In genomic region chr10:29658984-29659769, GRCh38 we compare ENCODE assay signal across 8 cellular contexts. TPM values are rescaled to one million over a fixed set of nuclear protein-coding genes. Genes with fewer than 3 reads are reported as not detected.
A peak's percentile ranks its signal among the peaks of the same experiment; 100 is the strongest.
DNase-seq lines count a peak whose midpoint lies in the region; ATAC-seq and TF ChIP-seq lines count a peak whose summit lies in the region.

No MANE protein-coding gene starts in this region.

- H2AFZ ChIP-seq in PC-9: no peak overlapping the region

- no peaks in the 10 kb centered on the region for H3K9me2 ChIP-seq in PC-9 (ENCODE audit: insufficient read depth)

- WGBS in spleen, 5 donors: 17 to 24% (median 20%) methylated on average over 9 of the region's 9 CpGs

- no peak for TF ChIP-seq POLR2A in spleen (IDR thresholded peaks at IDR 0.05)

- peak overlapping the region; percentile 58 for H3K4me2 ChIP-seq in PC-9

- H3K27me3 ChIP-seq in PC-9 (ENCODE audit: insufficient read depth, low read depth) (no peaks in the 10 kb centered on the region), spleen (replicated peaks in 1 of 7) (no peaks in the 10 kb centered on the region)

- CTCF ChIA-PET in PC-9 (lab: Charles Lee): interaction anchor here (1.1 kb wide), 1 partner anchor 40 kb away, joined by 3 read pairs; no protein-coding TSS in a partner anchor

- ATAC-seq in HG03025 (IDR thresholded peaks at IDR 0.05; ENCODE audit: low FRiP score, unreplicated experiment) (peak; percentile 74), left ventricle myocardium superior (peak; percentile 57)

- H4K20me1 ChIP-seq in PC-9 (ENCODE audit: insufficient read depth): no peaks in the 10 kb centered on the region

- POLR2A ChIA-PET in PC-9 (lab: Charles Lee; ENCODE audit: unreplicated experiment): interaction anchor here (0.9 kb wide), 1 partner anchor 70 kb away, joined by 7 read pairs; no protein-coding TSS in a partner anchor

- H3K4me3 ChIP-seq in PC-9 (no peak overlapping the region), spleen (peak overlapping the region in 1 of 8 donors; percentile 34)

- H3K27ac ChIP-seq in PC-9 (peak overlapping the region; percentile 76), spleen (peak overlapping the region in 7 of 8 donors; percentile 40 to 83 (median 73))

- peaks cover 65% of the 10 kb centered on the region for H3K79me2 ChIP-seq in PC-9 (ENCODE audit: low read depth)

- H3K4me1 ChIP-seq in PC-9 (replicated peaks; ENCODE audit: insufficient read depth) (peaks cover 51% of the 10 kb centered on the region), spleen (peaks cover 0 to 37% (median 19%) of the 10 kb centered on the region in 6 donors)

- no peaks in the 10 kb centered on the region for H3K9me3 ChIP-seq in PC-9 (ENCODE audit: insufficient read depth, low read depth)
- peaks cover 0 to 19% (median 11%) of the 10 kb centered on the region in 8 donors for H3K9me3 ChIP-seq in spleen

- H3K36me3 ChIP-seq in PC-9 (ENCODE audit: low read depth) (peaks cover 6% of the 10 kb centered on the region; the same call in 1 of the 2 replicates), spleen (peaks cover 0 to 16% (median 0%) of the 10 kb centered on the region in 6 donors)

- TF ChIP-seq CTCF in PC-9 (conservative IDR thresholded peaks at IDR 0.05) (peak; percentile 45; the same call in 1 of the 2 replicates), spleen (IDR thresholded peaks at IDR 0.05 in 8 of 11, conservative IDR thresholded peaks at IDR 0.05 in 3 of 11) (peak in 5 of 11 experiments; percentile 25 to 51 (median 46))

- TSS peak; percentile 36 for BruUV-seq in PC-9 (replicated peaks; lab: Mats Ljungman, UMichigan)

- DNase-seq in NCI-H82 (lab: John Stamatoyannopoulos, UW) (peak; percentile 5), NCI-H82 treated with DMSO at 0.1 percent for 48 hours (lab: John Stamatoyannopoulos, UW; ENCODE audit: unreplicated experiment) (no peak), PC-9 (peak; percentile 87 to 97), left ventricle myocardium superior (no peak), spleen (no peak), NCI-H524 treated with DMSO at 0.1 percent for 48 hours (lab: John Stamatoyannopoulos, UW) (no peak)
- DNase-seq in activated naive CD4-positive, alpha-beta T cell treated with Interleukin-2 at 50 U/mL for 16 hours: peak; percentile 68

- H3F3A ChIP-seq in PC-9 (ENCODE audit: insufficient read depth, low read depth): peaks cover 35% of the 10 kb centered on the region

- intact Hi-C loops in PC-9 (cut with micrococcal nuclease; ENCODE audit: unreplicated experiment) (loop anchor here (1.0 to 2.0 kb wide), 9 partner anchors 9 to 343 kb away; no protein-coding TSS in a partner anchor), left ventricle myocardium superior (cut with micrococcal nuclease) (no loop called here), spleen (cut with DNase I; ENCODE audit: low total_unique reads) (no loop called here)

RNA-seq across cellular contexts. Expression of gene SVIL, which starts 24.4 kb away (rescaled TPM):
- total RNA-seq in PC-9 (2021) (166 and 171 TPM in 2 replicates), left ventricle myocardium superior (302 TPM), spleen (10 to 100 TPM; 13.6 to 65.3 (median 24.3) TPM)
- polyA plus RNA-seq in spleen: 1 to 10 TPM; 1.4 to 2.3 (median 1.6) TPM

Comparison
In these comparisons a context has a peak if more than half of its experiments do, and no peak if none do; other contexts are left out.
1. DNase-seq: peak in NCI-H82 (single experiment), PC-9 (2 of 2) and activated naive CD4-positive, alpha-beta T cell treated with Interleukin-2 at 50 U/mL for 16 hours (single experiment); none in NCI-H82 treated with DMSO at 0.1 percent for 48 hours (single experiment), left ventricle myocardium superior (single experiment), spleen (single experiment) and NCI-H524 treated with DMSO at 0.1 percent for 48 hours (single experiment).